In genomic region chr6:107080036-107080435, GRCh38 we compare ENCODE assay signal across 11 cellular contexts. TPM values are rescaled to one million over a fixed set of nuclear protein-coding genes. Genes with fewer than 3 reads are reported as not detected.
DNase-seq lines count a peak whose midpoint lies in the region; ATAC-seq and TF ChIP-seq lines count a peak whose summit lies in the region.
"Had no signal": no experiment of that assay in that cellular context is flagged by ENCODE, and none has a peak within 500 bp of the region (broad histone marks: within the 10 kb centered on the region; RNA-seq: fewer than 3 reads in every experiment).

No MANE protein-coding gene starts in this region.

- H3K27me3 ChIP-seq in foreskin keratinocyte = no peaks in the 10 kb centered on the region
- H3K27me3 ChIP-seq in GM23248 (replicated peaks; ENCODE audit: insufficient read depth) = no peaks in the 10 kb centered on the region
- H3K27me3 ChIP-seq: upper lobe of left lung had no signal

- H2AFZ ChIP-seq in OCI-LY7 (ENCODE audit: low read length) (no peak overlapping the region), GM23248 (no peak overlapping the region)

- DNase-seq in AG04449 (ENCODE audit: low read depth, low spot score) (no peak), ELR (ENCODE audit: low read depth) (peak; percentile 13), OCI-LY7 (ENCODE audit: low spot score) (peak; percentile 49), foreskin keratinocyte (no peak), GM23248 (no peak)
- no peak for DNase-seq in activated naive CD4-positive, alpha-beta T cell treated with Interleukin-2 at 50 U/mL for 16 hours
- DNase-seq: activated gamma-delta T cell, IMR-90, upper lobe of left lung had no signal

- H3K4me1 ChIP-seq in OCI-LY7 (ENCODE audit: insufficient read depth, low read length, poor library complexity, severe bottlenecking) (no peaks in the 10 kb centered on the region), foreskin keratinocyte (no peaks in the 10 kb centered on the region), GM23248 (ENCODE audit: insufficient read depth) (0 out of 2 replicates have a peak, but pooled peaks cover 5% of the 10 kb centered on the region)
- H3K4me1 ChIP-seq: upper lobe of left lung had no signal

- no peaks in the 10 kb centered on the region for H3K79me2 ChIP-seq in OCI-LY7 (ENCODE audit: insufficient read depth, low read depth, low read length)
- no peaks in the 10 kb centered on the region for H3K79me2 ChIP-seq in GM23248 (ENCODE audit: insufficient read depth)

- no peaks in the 10 kb centered on the region for H4K20me1 ChIP-seq in OCI-LY7 (ENCODE audit: insufficient read depth, low read length)
- H4K20me1 ChIP-seq in GM23248 (ENCODE audit: insufficient read depth) = no peaks in the 10 kb centered on the region

- ATAC-seq in foreskin keratinocyte = no peak
- ATAC-seq in HG03045 (IDR thresholded peaks at IDR 0.05; ENCODE audit: unreplicated experiment) = no peak
- ATAC-seq in GM19035 (IDR thresholded peaks at IDR 0.05; ENCODE audit: unreplicated experiment) = no peak

- H3K9ac ChIP-seq in GM23248 = no peak overlapping the region

- H3F3A ChIP-seq in GM23248 (ENCODE audit: insufficient read depth) = 0 out of 2 replicates have a peak, but pooled peaks cover 4% of the 10 kb centered on the region

- H3K4me2 ChIP-seq in OCI-LY7 (ENCODE audit: low read length) (no peak overlapping the region), GM23248 (ENCODE audit: unreplicated experiment) (no peak overlapping the region)

- H3K4me3 ChIP-seq in AG04449 (ENCODE audit: low read depth, low read length) (no peak overlapping the region), OCI-LY7 (ENCODE audit: low read depth, low read length, poor library complexity, severe bottlenecking) (no peak overlapping the region), GM23248 (no peak overlapping the region)
- H3K4me3 ChIP-seq: upper lobe of left lung had no signal

- H3K9me3 ChIP-seq in OCI-LY7 (ENCODE audit: low read length) = no peaks in the 10 kb centered on the region
- H3K9me3 ChIP-seq in GM23248 (ENCODE audit: low read depth) = no peaks in the 10 kb centered on the region
- H3K9me3 ChIP-seq: upper lobe of left lung had no signal

- H3K9me2 ChIP-seq in OCI-LY7 (ENCODE audit: insufficient read depth, low read length) = no peaks in the 10 kb centered on the region
- H3K9me2 ChIP-seq in GM23248 (ENCODE audit: insufficient read depth) = no peaks in the 10 kb centered on the region

- BruUV-seq in OCI-LY7 (replicated peaks; lab: Mats Ljungman, UMichigan) = no TSS peak

- POLR2A ChIA-PET in AG04449 (lab: Yijun Ruan, JAX) = no interaction called here
- POLR2A ChIA-PET in OCI-LY7 (lab: Charles Lee) = no interaction called here

- intact Hi-C loops in OCI-LY7 (cut with micrococcal nuclease; ENCODE audit: unreplicated experiment) = loop anchor here (1.0 kb wide), 1 partner anchor 34 kb away; no protein-coding TSS in a partner anchor

- no peak overlapping the region for H3K27ac ChIP-seq in OCI-LY7 (ENCODE audit: low read depth, low read length, poor library complexity, severe bottlenecking)
- no peak overlapping the region for H3K27ac ChIP-seq in foreskin keratinocyte
- no peak overlapping the region for H3K27ac ChIP-seq in GM23248
- H3K27ac ChIP-seq: upper lobe of left lung had no signal

- 98% methylated on average over 5 of the region's 5 CpGs for WGBS in GM23248 (ENCODE audit: low coverage in 1 of 2, low lambda C conversion rate in 2 of 2, missing lambda C conversion rate in 2 of 2), 2 experiments

- in situ Hi-C loops in GM23248 (cut with MboI) = no loop called here

- TF ChIP-seq CTCF in AG04449 (IDR thresholded peaks at IDR 0.05; ENCODE audit: insufficient read depth, low read length, missing control alignments) (peak; percentile 17), OCI-LY7 (conservative IDR thresholded peaks at IDR 0.05; ENCODE audit: low read length) (peak; percentile 64), foreskin keratinocyte (conservative IDR thresholded peaks at IDR 0.05) (peak; percentile 24)

- H3K36me3 ChIP-seq in OCI-LY7 (ENCODE audit: insufficient read depth, low read length) (peaks cover 25% of the 10 kb centered on the region), GM23248 (ENCODE audit: low read depth) (no peaks in the 10 kb centered on the region)

- CTCF ChIA-PET in AG04449 (lab: Yijun Ruan, JAX) (no interaction called here), OCI-LY7 (lab: Charles Lee; ENCODE audit: unreplicated experiment) (interaction anchor here (0.6 to 1.0 kb wide), 2 partner anchors 8 to 34 kb away, joined by 3 to 5 read pairs; no protein-coding TSS in a partner anchor)

RNA-seq across cellular contexts. Expression of gene BEND3, which starts 35.3 kb away (rescaled TPM):
- total RNA-seq in OCI-LY7 (2014; rRNA removed; shearing (Covaris generic)) = 7.9 and 11.7 TPM in 2 replicates
- total RNA-seq in OCI-LY7 (2022) = 13.1 and 14.3 TPM in 2 replicates
- 8.3 and 8.4 TPM in 2 replicates for total RNA-seq in foreskin keratinocyte
- polyA plus RNA-seq in foreskin keratinocyte = 1.9 and 2.1 TPM in 2 replicates
- total RNA-seq in GM23248 (2014; rRNA removed; shearing (Covaris generic)) = 1.8 and 2.7 TPM in 2 replicates
- polyA plus RNA-seq in GM23248 (2016; fragmentation: Nextera tagmentation; extraction: Ambion mirVana) = 1.0 and 1.4 TPM in 2 replicates

RNA-seq across cellular contexts. Expression of gene MTRES1, which starts 52.0 kb away (rescaled TPM):
- total RNA-seq in OCI-LY7 (2014; rRNA removed; shearing (Covaris generic)) = 22.3 and 27.3 TPM in 2 replicates
- total RNA-seq in OCI-LY7 (2022) (21.6 and 23.0 TPM in 2 replicates), foreskin keratinocyte (18.9 and 19.3 TPM in 2 replicates)
- polyA plus RNA-seq in foreskin keratinocyte (23.6 and 24.6 TPM in 2 replicates), GM23248 (2016; fragmentation: Nextera tagmentation; extraction: Ambion mirVana) (40.4 and 42.5 TPM in 2 replicates)
- 20.9 and 30.4 TPM in 2 replicates for total RNA-seq in GM23248 (2014; rRNA removed; shearing (Covaris generic))

Comparison
In these comparisons a context has a peak if more than half of its experiments do, and no peak if none do; other contexts are left out.
1. DNase-seq: peak in ELR (single experiment) and OCI-LY7 (single experiment); none in AG04449 (single experiment), foreskin keratinocyte (0 of 2), GM23248 (single experiment) and activated naive CD4-positive, alpha-beta T cell treated with Interleukin-2 at 50 U/mL for 16 hours (single experiment).
2. Peak in every context shown above with its lines, with median percentiles within 50 percentile points of each other: CTCF ChIP-seq.